Comparison of ENCODE assay signal across 18 cellular contexts in genomic region chr7:96792115-96792514, GRCh38.
"Had no signal": no experiment of that assay in that cellular context is flagged by ENCODE, and none has a peak within 500 bp of the region (broad histone marks: within the 10 kb centered on the region; RNA-seq: fewer than 3 reads in every experiment).

No MANE protein-coding gene starts in this region.

- H3K9me3 ChIP-seq: SJSA1 had no signal

- DNase-seq: KBM-7, NCI-H1092 treated with DMSO at 0.1 percent for 48 hours, NCI-H1436, NCI-H187, NCI-H2029, NCI-H2081 treated with DMSO at 0.1 percent for 48 hours, NCI-H2171, NCI-H226, NCI-H446, NCI-H510A, NCI-H524 treated with DMSO at 0.1 percent for 48 hours, NCI-H69, NCI-H774, Right ventricle myocardium superior, RPMI8226, SIG-M5 had no signal

- H3K27me3 ChIP-seq: SJSA1 had no signal

- H3K36me3 ChIP-seq: SJSA1 had no signal

- H3K27ac ChIP-seq: SJSA1, SK-N-MC had no signal

- H3K4me1 ChIP-seq: SJSA1 had no signal

- H3K4me3 ChIP-seq: SJSA1, SK-N-MC had no signal
